In the genomic region with DNA sequence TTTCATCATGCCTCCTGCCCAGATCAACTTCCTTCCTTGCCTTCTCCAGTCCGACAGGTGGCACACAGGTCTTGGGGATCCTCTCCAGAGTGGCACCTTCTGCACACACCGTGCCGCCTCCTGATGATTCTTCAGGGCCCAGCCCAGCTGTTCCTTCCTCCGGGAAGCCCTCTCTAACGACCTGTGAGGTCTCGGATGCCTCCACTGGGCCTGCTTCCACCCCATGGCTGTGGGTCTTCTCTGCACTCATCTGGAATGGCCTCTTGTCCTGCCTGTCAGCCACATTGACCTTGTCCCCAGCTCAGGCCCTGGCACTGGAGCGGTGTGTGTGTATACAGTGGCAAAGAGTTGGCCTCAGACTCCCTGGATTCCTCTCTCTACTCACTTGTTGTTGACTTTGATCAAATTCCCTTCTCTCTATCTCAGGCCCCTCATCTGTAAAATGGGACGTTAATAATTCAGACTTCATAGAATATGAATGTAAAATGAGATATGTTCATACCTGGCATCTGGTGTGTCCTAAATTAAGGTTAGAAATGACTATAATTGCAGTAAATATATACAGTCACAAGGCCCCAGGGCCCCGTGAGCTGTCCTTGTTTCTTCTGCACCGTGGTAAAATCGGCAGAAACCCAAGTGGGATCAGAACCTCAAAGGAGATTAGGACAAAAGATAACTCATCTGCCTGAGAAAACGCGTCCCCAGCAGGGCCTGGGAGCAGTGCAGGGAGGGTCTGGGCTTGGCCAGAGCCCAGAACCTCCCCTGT, we compare ENCODE assay signal across 9 cellular contexts. TPM values are rescaled to one million over a fixed set of nuclear protein-coding genes. Genes with fewer than 3 reads are reported as not detected.
DNase-seq lines count a peak whose midpoint lies in the region; ATAC-seq and TF ChIP-seq lines count a peak whose summit lies in the region.
"Had no signal": no experiment of that assay in that cellular context is flagged by ENCODE, and none has a peak within 500 bp of the region (broad histone marks: within the 10 kb centered on the region; RNA-seq: fewer than 3 reads in every experiment).

No MANE protein-coding gene starts in this region.

- peak overlapping the region; percentile 89 to 91 (median 90) for H3K27ac ChIP-seq in sigmoid colon

- TF ChIP-seq CTCF in foreskin fibroblast (IDR thresholded peaks at IDR 0.05; ENCODE audit: low read depth, low read length) (no peak), sigmoid colon (IDR thresholded peaks at IDR 0.05) (no peak)

- intact Hi-C loops in sigmoid colon (cut with DNase I): no loop called here

- ATAC-seq in HG02623 (IDR thresholded peaks at IDR 0.05; ENCODE audit: unreplicated experiment): no peak

- WGBS in sigmoid colon, 2 donors: 87 to 89% methylated on average over 13 of the region's 13 CpGs

- POLR2A ChIA-PET in activated CD4-positive, alpha-beta memory T cell treated with anti-CD3 and anti-CD28 coated beads, Interleukin-2, amount 10 ng/mL, durations not matched to agents 7 days and 5 days (lab: Charles Lee): interaction anchor here (1.3 to 3.4 kb wide), 3 partner anchors 13 to 109 kb away, joined by 4 to 19 read pairs (median 5); a partner anchor contains a TSS

- peaks cover 0 to 34% (median 27%) of the 10 kb centered on the region in 4 donors for H3K4me1 ChIP-seq in sigmoid colon

- no peak for TF ChIP-seq POLR2A in sigmoid colon (IDR thresholded peaks at IDR 0.05)

- H3K4me1 Mint-ChIP-seq in activated CD4-positive, alpha-beta memory T cell treated with anti-CD3 and anti-CD28 coated beads, Interleukin-2, amount 10 ng/mL, durations not matched to agents 7 days and 5 days: peaks cover 13% of the 10 kb centered on the region

- peaks cover 5% of the 10 kb centered on the region for H3K27me3 Mint-ChIP-seq in activated CD4-positive, alpha-beta memory T cell treated with anti-CD3 and anti-CD28 coated beads, Interleukin-2, amount 10 ng/mL, durations not matched to agents 7 days and 5 days

- no peaks in the 10 kb centered on the region for H3K36me3 Mint-ChIP-seq in activated CD4-positive, alpha-beta memory T cell treated with anti-CD3 and anti-CD28 coated beads, Interleukin-2, amount 10 ng/mL, durations not matched to agents 7 days and 5 days (ENCODE audit: low read depth)

- H3K36me3 ChIP-seq in H7 (replicated peaks; ENCODE audit: control insufficient read depth, insufficient read depth, low read length): no peaks in the 10 kb centered on the region; the same call in 1 of the 2 replicates
- H3K36me3 ChIP-seq in sigmoid colon: peaks cover 3 to 11% (median 5%) of the 10 kb centered on the region in 4 donors

- H3K9me3 ChIP-seq in sigmoid colon: no peaks in the 10 kb centered on the region
- H3K9me3 ChIP-seq: body of pancreas had no signal

- no peaks in the 10 kb centered on the region for H3K9me3 Mint-ChIP-seq in activated CD4-positive, alpha-beta memory T cell treated with anti-CD3 and anti-CD28 coated beads, Interleukin-2, amount 10 ng/mL, durations not matched to agents 7 days and 5 days

- no peak for TF ChIP-seq EP300 in sigmoid colon (IDR thresholded peaks at IDR 0.05)

- no peak for DNase-seq in H7
- DNase-seq in activated CD4-positive, alpha-beta memory T cell treated with anti-CD3 and anti-CD28 coated beads, Interleukin-2, amount 10 ng/mL, durations not matched to agents 7 days and 5 days: no peak
- DNase-seq in foreskin fibroblast: no peak
- DNase-seq in sigmoid colon: no peak
- no peak for DNase-seq in NCI-H1105 treated with DMSO at 0.1 percent for 48 hours (lab: John Stamatoyannopoulos, UW)
- DNase-seq in occipital lobe (lab: John Stamatoyannopoulos, UW): no peak
- no peak for DNase-seq in NCI-H1092 treated with DMSO at 0.1 percent for 48 hours (lab: John Stamatoyannopoulos, UW)

- CTCF ChIA-PET in activated CD4-positive, alpha-beta memory T cell treated with anti-CD3 and anti-CD28 coated beads, Interleukin-2, amount 10 ng/mL, durations not matched to agents 7 days and 5 days (lab: Charles Lee): interaction anchor here (1.9 kb wide), 1 partner anchor 112 kb away, joined by 4 read pairs; a partner anchor contains a TSS

- H3K27me3 ChIP-seq in H7 (ENCODE audit: control insufficient read depth, insufficient read depth, low read length): peaks cover 5% of the 10 kb centered on the region; the same call in 1 of the 2 replicates
- H3K27me3 ChIP-seq in sigmoid colon: no peaks in the 10 kb centered on the region
- H3K27me3 ChIP-seq: body of pancreas had no signal

- H3K4me3 Mint-ChIP-seq in activated CD4-positive, alpha-beta memory T cell treated with anti-CD3 and anti-CD28 coated beads, Interleukin-2, amount 10 ng/mL, durations not matched to agents 7 days and 5 days: peak overlapping the region; percentile 56

- H3K27ac Mint-ChIP-seq in activated CD4-positive, alpha-beta memory T cell treated with anti-CD3 and anti-CD28 coated beads, Interleukin-2, amount 10 ng/mL, durations not matched to agents 7 days and 5 days: no peak overlapping the region

- H3K4me3 ChIP-seq in H7 (ENCODE audit: insufficient read depth, low read depth, low read length) (peak overlapping the region; percentile 76), foreskin fibroblast (ENCODE audit: low read depth in 1 of 2, low read length in 2 of 2) (peak overlapping the region; percentile 92 to 94), sigmoid colon (peak overlapping the region; percentile 87 to 100 (median 95))

RNA-seq across cellular contexts. Expression of a gene that starts 1.5 kb away (rescaled TPM):
- total RNA-seq in H7 (2014; rRNA removed; shearing (Covaris generic)): 19.1 and 23.9 TPM in 2 replicates
- total RNA-seq in activated CD4-positive, alpha-beta memory T cell treated with anti-CD3 and anti-CD28 coated beads, Interleukin-2, amount 10 ng/mL, durations not matched to agents 7 days and 5 days: 1 to 10 TPM; 3.7 to 4.3 TPM
- total RNA-seq in sigmoid colon (10 to 100 TPM; 41.9 to 52.2 (median 50.4) TPM), occipital lobe (22.6 TPM)
- polyA plus RNA-seq in sigmoid colon: 10 to 100 TPM; 17.0 to 28.2 (median 21.5) TPM

RNA-seq across cellular contexts. Expression of a gene that starts 31.7 kb away (rescaled TPM):
- 158 and 160 TPM in 2 replicates for total RNA-seq in H7 (2014; rRNA removed; shearing (Covaris generic))
- 10 to 100 TPM; 91.9 to 95.4 TPM for total RNA-seq in activated CD4-positive, alpha-beta memory T cell treated with anti-CD3 and anti-CD28 coated beads, Interleukin-2, amount 10 ng/mL, durations not matched to agents 7 days and 5 days
- 1 to 10 TPM; 1.2 to 3.0 (median 1.7) TPM for total RNA-seq in sigmoid colon
- polyA plus RNA-seq in sigmoid colon: 10 to 100 TPM in 2 of 3 donors, 1 to 10 TPM in 1; 4.8 to 25.1 (median 22.2) TPM
- 4.8 TPM for total RNA-seq in occipital lobe

RNA-seq across cellular contexts. Expression of a gene that starts 32.1 kb away (rescaled TPM):
- total RNA-seq in H7 (2014; rRNA removed; shearing (Covaris generic)): 71.1 and 100 TPM in 2 replicates
- 10 to 100 TPM; 61.5 to 64.9 TPM for total RNA-seq in activated CD4-positive, alpha-beta memory T cell treated with anti-CD3 and anti-CD28 coated beads, Interleukin-2, amount 10 ng/mL, durations not matched to agents 7 days and 5 days
- total RNA-seq in sigmoid colon (10 to 100 TPM; 14.9 to 24.6 (median 19.5) TPM), occipital lobe (32.6 TPM)
- polyA plus RNA-seq in sigmoid colon: 10 to 100 TPM in 1 of 3 donors, 1 to 10 TPM in 2; 7.2 to 14.4 (median 8.8) TPM

RNA-seq across cellular contexts. Expression of a gene that starts 51.7 kb away (rescaled TPM):
- total RNA-seq in H7 (2014; rRNA removed; shearing (Covaris generic)): not detected in 2 replicates
- total RNA-seq in activated CD4-positive, alpha-beta memory T cell treated with anti-CD3 and anti-CD28 coated beads, Interleukin-2, amount 10 ng/mL, durations not matched to agents 7 days and 5 days: 10 to 100 TPM; 13.2 TPM
- total RNA-seq in sigmoid colon (1 to 10 TPM; 1.2 to 2.9 (median 1.7) TPM), occipital lobe (0.16 TPM)
- 1 to 10 TPM in 1 of 3 donors, under 1 TPM in 2; 0.46 to 2.7 (median 0.60) TPM for polyA plus RNA-seq in sigmoid colon

Comparison
In these comparisons a context has a peak if more than half of its experiments do, and no peak if none do; other contexts are left out.
1. RNA of a gene that starts 31.7 kb away (total RNA-seq): 158 to 160 TPM in H7 and 91.9 to 95.4 TPM in activated CD4-positive, alpha-beta memory T cell treated with anti-CD3 and anti-CD28 coated beads, Interleukin-2, amount 10 ng/mL, durations not matched to agents 7 days and 5 days; 4.8 TPM in occipital lobe (single experiment) and 1.2 to 3.0 TPM in sigmoid colon; every median in the first group is over 10 times any median in the second.
2. Peak in every context shown above with its lines, with median percentiles within 50 percentile points of each other: H3K4me3 ChIP-seq.